ENCODE assay signal across 15 cellular contexts in the genomic region with DNA sequence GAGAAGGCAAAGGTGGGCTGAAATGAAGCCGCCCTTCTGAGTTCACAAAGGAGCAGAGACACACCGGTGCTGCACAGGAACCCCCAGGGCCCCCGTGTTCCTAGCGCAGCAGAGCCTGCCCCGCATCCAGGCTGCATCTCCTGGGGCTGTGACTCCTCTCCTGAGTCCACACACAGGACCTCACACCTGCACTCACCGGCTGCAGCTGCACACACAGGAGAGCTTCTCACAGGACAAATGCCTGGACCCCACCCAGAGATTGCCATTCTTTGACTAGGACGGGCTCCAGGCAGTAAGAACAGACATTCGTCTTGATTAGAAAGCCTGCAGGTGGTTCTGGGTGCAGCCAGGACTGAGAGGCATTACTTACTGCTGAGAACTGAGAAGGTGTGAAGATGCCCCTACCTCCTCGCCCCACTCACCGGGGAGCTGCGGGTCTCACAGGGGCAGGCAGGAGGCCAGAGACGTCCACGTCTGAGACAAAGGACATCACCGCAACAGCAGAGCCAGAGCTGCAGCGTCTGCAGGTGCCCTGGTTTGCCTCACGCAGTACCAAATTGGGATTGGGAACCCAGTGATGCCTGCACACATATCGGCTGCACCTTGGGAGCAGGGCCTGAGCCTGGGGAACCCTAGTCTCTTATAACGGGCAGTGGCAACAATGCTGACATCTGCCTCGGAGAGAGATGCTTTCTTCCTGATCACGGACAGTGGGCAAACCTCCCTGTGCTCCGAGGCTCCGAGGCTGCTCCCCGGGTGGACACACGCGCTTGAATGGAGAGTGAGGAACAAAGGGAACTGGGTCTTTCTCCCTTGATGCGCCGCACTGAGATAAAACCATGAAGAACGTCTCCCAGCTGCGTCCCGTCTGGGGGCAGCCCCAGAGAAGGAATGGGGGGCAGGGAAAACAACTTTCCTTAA. TPM values are rescaled to one million over a fixed set of nuclear protein-coding genes. Genes with fewer than 3 reads are reported as not detected.
DNase-seq lines count a peak whose midpoint lies in the region; ATAC-seq and TF ChIP-seq lines count a peak whose summit lies in the region.
"Had no signal": no experiment of that assay in that cellular context is flagged by ENCODE, and none has a peak within 500 bp of the region (broad histone marks: within the 10 kb centered on the region; RNA-seq: fewer than 3 reads in every experiment).

No MANE protein-coding gene starts in this region.

- H3K4me3 Mint-ChIP-seq in T-helper 17 cell: no peak overlapping the region
- no peak overlapping the region for H3K4me3 Mint-ChIP-seq in type B pancreatic cell
- H3K4me3 Mint-ChIP-seq: brain, CD14-positive monocyte had no signal

- no peaks in the 10 kb centered on the region for H3K36me3 Mint-ChIP-seq in T-helper 17 cell (ENCODE audit: low read depth)
- no peaks in the 10 kb centered on the region for H3K36me3 Mint-ChIP-seq in type B pancreatic cell

- H3K27me3 ChIP-seq in left ventricle myocardium inferior (ENCODE audit: low read depth): no peaks in the 10 kb centered on the region

- H3K9me3 Mint-ChIP-seq in type B pancreatic cell: no peaks in the 10 kb centered on the region

- H3K9me3 ChIP-seq in left ventricle myocardium inferior (replicated peaks) (no peaks in the 10 kb centered on the region), T-helper 17 cell (ENCODE audit: control insufficient read depth, low read length, poor library complexity, severe bottlenecking) (no peaks in the 10 kb centered on the region)

- DNase-seq in Right ventricle myocardium inferior (ENCODE audit: missing footprints): peak; percentile 9
- DNase-seq in left ventricle myocardium inferior: no peak
- no peak for DNase-seq in T-helper 17 cell
- peak; percentile 83 for DNase-seq in mesenteric fat pad (ENCODE audit: low spot score)
- DNase-seq in type B pancreatic cell (ENCODE audit: extremely low spot score, unreplicated experiment): no peak
- no peak for DNase-seq in inferior parietal cortex (ENCODE audit: extremely low spot score)
- DNase-seq in GM13976 (ENCODE audit: low spot score): no peak
- DNase-seq: effector CD4-positive, alpha-beta T cell; KBM-7; NCI-H2081; NK-92 treated with Interleukin-12 subunit alpha and Interleukin-12 subunit beta, amount 100 ng/mL, for 24 hours; stimulated activated CD4-positive, alpha-beta T cell treated with anti-CD3 and anti-CD28 coated beads, Interleukin-4, amount 100 ng/mL, for 1 hour; stimulated activated naive CD4-positive, alpha-beta T cell had no signal

- in situ Hi-C loops in GM13976 (cut with MboI; ENCODE audit: low sequenced_read_pairs, unreplicated experiment): no loop called here

- H3K4me1 Mint-ChIP-seq in T-helper 17 cell: peaks cover 35% of the 10 kb centered on the region
- peaks cover 15% of the 10 kb centered on the region for H3K4me1 Mint-ChIP-seq in type B pancreatic cell (ENCODE audit: unreplicated experiment)

- TF ChIP-seq CTCF in left ventricle myocardium inferior (IDR thresholded peaks at IDR 0.05; ENCODE audit: borderline replicate concordance) (no peak), type B pancreatic cell (conservative IDR thresholded peaks at IDR 0.05) (no peak), GM13976 (IDR thresholded peaks at IDR 0.05; ENCODE audit: borderline replicate concordance, control extremely low read depth, extremely low read depth, insufficient read depth, missing control alignments) (no peak)

- H3K27me3 Mint-ChIP-seq in T-helper 17 cell: no peaks in the 10 kb centered on the region
- H3K27me3 Mint-ChIP-seq in type B pancreatic cell: no peaks in the 10 kb centered on the region
- H3K27me3 Mint-ChIP-seq: brain had no signal

- H3K4me3 ChIP-seq in left ventricle myocardium inferior: no peak overlapping the region

- ATAC-seq in Right ventricle myocardium inferior (no peak), T-helper 17 cell (no peak)

- peaks cover 17% of the 10 kb centered on the region for H3K4me1 ChIP-seq in left ventricle myocardium inferior

- H3K36me3 ChIP-seq in left ventricle myocardium inferior: no peaks in the 10 kb centered on the region

- intact Hi-C loops in Right ventricle myocardium inferior (cut with DNase I): no loop called here
- intact Hi-C loops in left ventricle myocardium inferior (cut with micrococcal nuclease): no loop called here

- no peak overlapping the region for H3K27ac ChIP-seq in left ventricle myocardium inferior (replicated peaks)

- peak overlapping the region; percentile 63 for H3K27ac Mint-ChIP-seq in T-helper 17 cell
- peak overlapping the region; percentile 22 for H3K27ac Mint-ChIP-seq in type B pancreatic cell

RNA-seq across cellular contexts. Expression of a gene that starts 50.4 kb away (rescaled TPM):
- total RNA-seq in Right ventricle myocardium inferior: 12.7 TPM
- 9.5 TPM for total RNA-seq in left ventricle myocardium inferior
- 100 to 1,000 TPM; 204 to 215 TPM for total RNA-seq in T-helper 17 cell
- total RNA-seq in mesenteric fat pad: 102 TPM
- total RNA-seq in type B pancreatic cell (ENCODE audit: low replicate concordance): 1.9 and 9.3 TPM in 2 replicates

Comparison
In these comparisons a context has a peak if more than half of its experiments do, and no peak if none do; other contexts are left out.
1. DNase-seq: peak in Right ventricle myocardium inferior (single experiment) and mesenteric fat pad (single experiment); none in left ventricle myocardium inferior (single experiment), T-helper 17 cell (0 of 3), type B pancreatic cell (single experiment), inferior parietal cortex (single experiment) and GM13976 (single experiment).